Comparison of ENCODE assay signal across 8 cellular contexts in the genomic region with DNA sequence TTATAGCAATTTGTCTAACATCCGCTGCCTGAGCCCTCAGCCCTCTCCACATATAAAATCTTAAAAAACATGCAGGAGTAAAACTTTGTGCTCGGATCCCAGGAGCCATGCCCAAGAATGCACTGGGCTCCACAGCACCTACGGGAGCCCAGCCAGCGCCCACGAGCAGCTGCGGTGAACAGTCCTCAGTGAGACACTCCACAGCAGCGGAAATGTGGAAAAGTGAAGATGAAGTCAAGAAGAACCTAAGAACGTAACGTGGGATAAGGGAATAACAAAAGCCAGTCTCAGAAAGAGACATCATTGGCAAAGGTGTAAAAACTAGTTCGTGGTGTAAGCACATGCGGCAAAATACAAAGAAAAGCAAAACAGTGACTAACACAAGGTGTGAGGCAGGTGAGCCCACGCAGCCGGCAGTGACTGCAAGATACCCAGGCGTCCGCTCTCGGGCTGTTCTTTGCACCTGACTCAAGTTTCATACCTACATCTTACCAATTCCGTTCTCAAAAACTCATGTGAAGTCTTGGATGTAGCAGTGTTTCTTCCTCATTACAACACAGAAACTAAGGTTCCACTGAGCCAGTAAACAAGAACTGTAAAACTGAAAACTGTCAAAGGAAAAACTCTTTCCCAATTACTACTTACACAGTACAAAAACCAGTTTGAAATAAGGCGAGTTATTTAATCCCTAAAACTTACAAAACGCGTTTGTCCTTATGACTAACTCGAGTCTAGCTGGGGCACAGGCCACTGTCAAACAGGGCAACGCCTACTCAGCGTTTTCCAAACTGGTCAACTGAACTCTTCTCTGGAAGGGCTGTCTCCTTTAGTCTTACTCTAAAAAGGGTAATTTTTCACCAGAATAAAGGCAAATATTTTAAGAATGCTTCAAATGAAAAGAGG. TPM values are rescaled to one million over a fixed set of nuclear protein-coding genes. Genes with fewer than 3 reads are reported as not detected.
DNase-seq lines count a peak whose midpoint lies in the region; ATAC-seq and TF ChIP-seq lines count a peak whose summit lies in the region.

No MANE protein-coding gene starts in this region.

- no peaks in the 10 kb centered on the region for H3K9me3 Mint-ChIP-seq in activated CD4-positive, alpha-beta memory T cell treated with anti-CD3 and anti-CD28 coated beads, Interleukin-2, amount 10 ng/mL, durations not matched to agents 7 days and 5 days

- TF ChIP-seq CTCF in right atrium auricular region (IDR thresholded peaks at IDR 0.05) (no peak), epithelial cell of proximal tubule (conservative IDR thresholded peaks at IDR 0.05; ENCODE audit: low read depth, low read length) (no peak)

- H3K36me3 ChIP-seq in right atrium auricular region (no peaks in the 10 kb centered on the region), trophoblast cell (ENCODE audit: control insufficient read depth in 1 of 2, insufficient read depth in 2 of 2, low read length in 2 of 2) (peaks cover under 1 to 3% of the 10 kb centered on the region in 2 experiments)

- peaks cover 42% of the 10 kb centered on the region for H3K4me1 Mint-ChIP-seq in activated CD4-positive, alpha-beta memory T cell treated with anti-CD3 and anti-CD28 coated beads, Interleukin-2, amount 10 ng/mL, durations not matched to agents 7 days and 5 days

- H3K14ac ChIP-seq in trophoblast cell (ENCODE audit: low read length): no peak overlapping the region

- no peak overlapping the region for H4K12ac ChIP-seq in trophoblast cell (ENCODE audit: low read depth, low read length)

- H3K36me3 Mint-ChIP-seq in activated CD4-positive, alpha-beta memory T cell treated with anti-CD3 and anti-CD28 coated beads, Interleukin-2, amount 10 ng/mL, durations not matched to agents 7 days and 5 days (ENCODE audit: low read depth): peaks cover 42% of the 10 kb centered on the region

- no CpG with 5 or more reads among the region's 23 CpGs for WGBS in trophoblast cell (ENCODE audit: extremely low coverage, insufficient coverage, insufficient read length)

- no peak overlapping the region for H2AFZ ChIP-seq in trophoblast cell (ENCODE audit: insufficient read depth, low read length, poor library complexity)

- peaks cover 11% of the 10 kb centered on the region for H3K79me1 ChIP-seq in trophoblast cell (ENCODE audit: low read length)

- H3K4me1 ChIP-seq in right atrium auricular region (peaks cover 0 to 42% of the 10 kb centered on the region in 2 donors), trophoblast cell (ENCODE audit: control insufficient read depth in 1 of 2, insufficient read depth in 2 of 2, low read length in 2 of 2) (peaks cover 9 to 15% of the 10 kb centered on the region in 2 experiments)

- no peaks in the 10 kb centered on the region for H3K27me3 ChIP-seq in right atrium auricular region
- no peaks in the 10 kb centered on the region for H3K27me3 ChIP-seq in trophoblast cell (ENCODE audit: insufficient read depth, low read length)

- no peak overlapping the region for H2BK5ac ChIP-seq in trophoblast cell (ENCODE audit: low read depth, low read length, poor library complexity)

- peak overlapping the region; percentile 36 for H3K27ac Mint-ChIP-seq in activated CD4-positive, alpha-beta memory T cell treated with anti-CD3 and anti-CD28 coated beads, Interleukin-2, amount 10 ng/mL, durations not matched to agents 7 days and 5 days

- peak overlapping the region; percentile 87 for H3K4ac ChIP-seq in trophoblast cell (ENCODE audit: low read depth, low read length)

- POLR2A ChIA-PET in activated CD4-positive, alpha-beta memory T cell treated with anti-CD3 and anti-CD28 coated beads, Interleukin-2, amount 10 ng/mL, durations not matched to agents 7 days and 5 days (lab: Charles Lee): interaction anchor here (0.7 to 1.4 kb wide), 2 partner anchors 9 to 11 kb away, joined by 3 to 5 read pairs; no protein-coding TSS in a partner anchor

- no peak overlapping the region for H3K9ac ChIP-seq in trophoblast cell (ENCODE audit: low read length)

- intact Hi-C loops in cardiac septum (cut with DNase I): loop anchor here (2.0 to 5.0 kb wide), 3 partner anchors 38 to 212 kb away; a partner anchor contains a TSS

- no peaks in the 10 kb centered on the region for H3K27me3 Mint-ChIP-seq in activated CD4-positive, alpha-beta memory T cell treated with anti-CD3 and anti-CD28 coated beads, Interleukin-2, amount 10 ng/mL, durations not matched to agents 7 days and 5 days

- H3K9me3 ChIP-seq in right atrium auricular region (no peaks in the 10 kb centered on the region), trophoblast cell (ENCODE audit: insufficient read depth, low read depth, low read length) (no peaks in the 10 kb centered on the region)

- H3K18ac ChIP-seq in trophoblast cell (ENCODE audit: low read length): no peak overlapping the region

- no peak overlapping the region for H2BK12ac ChIP-seq in trophoblast cell (ENCODE audit: low read length)

- CTCF ChIA-PET in activated CD4-positive, alpha-beta memory T cell treated with anti-CD3 and anti-CD28 coated beads, Interleukin-2, amount 10 ng/mL, durations not matched to agents 7 days and 5 days (lab: Charles Lee): interaction anchor here (0.7 kb wide), 1 partner anchor 41 kb away, joined by 3 read pairs; no protein-coding TSS in a partner anchor

- H3K79me2 ChIP-seq in trophoblast cell (ENCODE audit: control insufficient read depth, insufficient read depth, low read length, poor library complexity): peaks cover 29% of the 10 kb centered on the region

- ATAC-seq in HG02938 (IDR thresholded peaks at IDR 0.05; ENCODE audit: unreplicated experiment): no peak
- ATAC-seq in GM18505 (IDR thresholded peaks at IDR 0.05; ENCODE audit: unreplicated experiment): no peak

- peak overlapping the region; percentile 64 to 70 for H3K27ac ChIP-seq in right atrium auricular region
- no peak overlapping the region for H3K27ac ChIP-seq in trophoblast cell (ENCODE audit: low read depth, low read length)

- no peak overlapping the region for H2BK120ac ChIP-seq in trophoblast cell (ENCODE audit: insufficient read depth, low read length, poor library complexity)

- no peak for TF ChIP-seq POLR2A in GM18505 (IDR thresholded peaks at IDR 0.05; ENCODE audit: borderline replicate concordance, extremely low read depth, insufficient read depth, insufficient read length)

- H2AK5ac ChIP-seq in trophoblast cell (ENCODE audit: low read length): no peak overlapping the region

- peak overlapping the region; percentile 60 to 65 for H3K4me3 ChIP-seq in right atrium auricular region
- peak overlapping the region; percentile 61 for H3K4me3 ChIP-seq in epithelial cell of proximal tubule (ENCODE audit: low read depth, low read length)
- H3K4me3 ChIP-seq in trophoblast cell (ENCODE audit: low read depth, low read length): no peak overlapping the region

- peak overlapping the region; percentile 82 for H3K4me3 Mint-ChIP-seq in activated CD4-positive, alpha-beta memory T cell treated with anti-CD3 and anti-CD28 coated beads, Interleukin-2, amount 10 ng/mL, durations not matched to agents 7 days and 5 days

- H3K23ac ChIP-seq in trophoblast cell (ENCODE audit: low read length): no peak overlapping the region

- no peak overlapping the region for H4K8ac ChIP-seq in trophoblast cell (ENCODE audit: low read depth, low read length)

- H4K91ac ChIP-seq in trophoblast cell (ENCODE audit: low read depth, low read length): no peak overlapping the region

- DNase-seq in right atrium auricular region (ENCODE audit: low spot score): no peak
- no peak for DNase-seq in cardiac septum (ENCODE audit: low spot score)
- DNase-seq in activated CD4-positive, alpha-beta memory T cell treated with anti-CD3 and anti-CD28 coated beads, Interleukin-2, amount 10 ng/mL, durations not matched to agents 7 days and 5 days: peak; percentile 38
- DNase-seq in epithelial cell of proximal tubule (ENCODE audit: low read depth): peak; percentile 37
- peak; percentile 59 to 76 for DNase-seq in trophoblast cell
- DNase-seq in foreskin melanocyte: no peak

- H3K4me2 ChIP-seq in trophoblast cell (ENCODE audit: low read length): peak overlapping the region; percentile 74

RNA-seq across cellular contexts. Expression of a gene that starts 1.7 kb away (rescaled TPM):
- total RNA-seq in right atrium auricular region (10 to 100 TPM; 19.4 to 21.4 TPM), cardiac septum (25.5 TPM), epithelial cell of proximal tubule (31.1 and 35.9 TPM in 2 replicates)
- 10 to 100 TPM; 20.9 to 22.0 TPM for total RNA-seq in activated CD4-positive, alpha-beta memory T cell treated with anti-CD3 and anti-CD28 coated beads, Interleukin-2, amount 10 ng/mL, durations not matched to agents 7 days and 5 days
- 19.7 and 20.9 TPM in 2 replicates for polyA plus RNA-seq in trophoblast cell (2013)

RNA-seq across cellular contexts. Expression of a gene that starts 55.5 kb away (rescaled TPM):
- total RNA-seq in right atrium auricular region (10 to 100 TPM; 58.6 to 76.9 TPM), cardiac septum (90.3 TPM), epithelial cell of proximal tubule (40.9 and 60.8 TPM in 2 replicates)
- 10 to 100 TPM; 28.1 to 29.5 TPM for total RNA-seq in activated CD4-positive, alpha-beta memory T cell treated with anti-CD3 and anti-CD28 coated beads, Interleukin-2, amount 10 ng/mL, durations not matched to agents 7 days and 5 days
- polyA plus RNA-seq in trophoblast cell (2013): 40.1 and 42.3 TPM in 2 replicates

Comparison
In these comparisons a context has a peak if more than half of its experiments do, and no peak if none do; other contexts are left out.
1. DNase-seq: peak in activated CD4-positive, alpha-beta memory T cell treated with anti-CD3 and anti-CD28 coated beads, Interleukin-2, amount 10 ng/mL, durations not matched to agents 7 days and 5 days (single experiment), epithelial cell of proximal tubule (single experiment) and trophoblast cell (2 of 2); none in right atrium auricular region (single experiment), cardiac septum (single experiment) and foreskin melanocyte (single experiment).